ENCODE assay signal across 15 cellular contexts in genomic region chr15:75170203-75170602, GRCh38.
"Had no signal": no experiment of that assay in that cellular context is flagged by ENCODE, and none has a peak within 500 bp of the region (broad histone marks: within the 10 kb centered on the region; RNA-seq: fewer than 3 reads in every experiment).

No MANE protein-coding gene starts in this region.

- H3K27ac ChIP-seq: SJCRH30 had no signal

- ATAC-seq: activated T-cell treated with anti-CD3 and anti-CD28 coated beads, Interleukin-2, amount 50 U/mL, for 4 hours; activated T-helper 17 cell treated with anti-CD3 and anti-CD28 coated beads, Interleukin-2, amount 50 U/mL, for 72 hours; WTC11 had no signal

- DNase-seq: activated CD4-positive, alpha-beta T cell treated with anti-CD3 and anti-CD28 coated beads for 48 hours; activated CD4-positive, alpha-beta T cell treated with anti-CD3 and anti-CD28 coated beads, Interleukin-2, amount 50 U/mL, for 4 hours; activated CD4-positive, CD25-positive, alpha-beta regulatory T cell treated with anti-CD3 and anti-CD28 coated beads, Interleukin-2, amount 50 U/mL, for 72 hours; activated CD8-positive, alpha-beta memory T cell treated with anti-CD3 and anti-CD28 coated beads for 24 hours; activated gamma-delta T cell; activated naive CD4-positive, alpha-beta T cell treated with anti-CD3 and anti-CD28 coated beads for 36 hours; activated T-cell treated with anti-CD3 and anti-CD28 coated beads, Interleukin-2, amount 50 U/mL, for 4 hours; amygdala; MM.1S; NCI-H1436 treated with DMSO at 0.1 percent for 48 hours; NCI-H187; NCI-H2081; SJCRH30 had no signal

- H3K27me3 ChIP-seq: SJCRH30 had no signal

- H3K36me3 ChIP-seq: SJCRH30 had no signal

- H3K4me3 ChIP-seq: SJCRH30 had no signal
